ENCODE assay signal across 13 cellular contexts in genomic region chr11:7538023-7538422, GRCh38. TPM values are rescaled to one million over a fixed set of nuclear protein-coding genes. Genes with fewer than 3 reads are reported as not detected.
DNase-seq lines count a peak whose midpoint lies in the region; ATAC-seq, FAIRE-seq and TF ChIP-seq lines count a peak whose summit lies in the region.
"Had no signal": no experiment of that assay in that cellular context is flagged by ENCODE, and none has a peak within 500 bp of the region (broad histone marks: within the 10 kb centered on the region; RNA-seq: fewer than 3 reads in every experiment).

No MANE protein-coding gene starts in this region.

- H3K36me3 ChIP-seq in GM12878 (ENCODE audit: control insufficient read depth in 2 of 2, insufficient read depth in 2 of 2, low read length in 1 of 2): peaks cover 0 to 8% of the 10 kb centered on the region in 2 experiments; a peak in 1 of 4 replicates
- no peaks in the 10 kb centered on the region for H3K36me3 ChIP-seq in mucosa of descending colon (ENCODE audit: low read depth)
- H3K36me3 ChIP-seq in vagina: no peaks in the 10 kb centered on the region

- no peak for TF ChIP-seq EP300 in GM12878 (IDR thresholded peaks at IDR 0.05; ENCODE audit: borderline replicate concordance in 1 of 2, control insufficient read depth in 1 of 2, low read depth in 2 of 2, low read length in 2 of 2)

- H3K4me3 ChIP-seq in GM12878: no peak overlapping the region
- H3K4me3 ChIP-seq in mucosa of descending colon: no peak overlapping the region
- peak overlapping the region in 1 of 2 donors; percentile 7 for H3K4me3 ChIP-seq in vagina
- H3K4me3 ChIP-seq: body of pancreas had no signal

- WGBS in GM12878 (ENCODE audit: insufficient coverage, insufficient replicate concordance, low lambda C conversion rate, missing lambda C conversion rate): 68% methylated on average over 8 of the region's 8 CpGs

- no peak overlapping the region for H3K4me3 Mint-ChIP-seq in activated naive CD4-positive, alpha-beta T cell treated with anti-CD3 and anti-CD28 coated beads for 36 hours

- no peak overlapping the region for H2AFZ ChIP-seq in GM12878 (ENCODE audit: control insufficient read depth, low read depth, low read length)

- no peaks in the 10 kb centered on the region for H3K36me3 Mint-ChIP-seq in activated naive CD4-positive, alpha-beta T cell treated with anti-CD3 and anti-CD28 coated beads for 36 hours (ENCODE audit: low read depth)

- peak; percentile 65 for DNase-seq in activated naive CD4-positive, alpha-beta T cell treated with anti-CD3 and anti-CD28 coated beads for 36 hours
- DNase-seq in activated naive CD4-positive, alpha-beta T cell (lab: John Stamatoyannopoulos, UW): no peak
- DNase-seq in GM12878 (ENCODE audit: low read depth, low spot score) (no peak), mucosa of descending colon (peak in 1 of 3 donors; percentile 38), vagina (ENCODE audit: extremely low spot score in 2 of 2) (no peak), HEK293T (ENCODE audit: extremely low spot score) (no peak), inferior parietal cortex (ENCODE audit: extremely low spot score) (no peak), NCI-H446 (lab: John Stamatoyannopoulos, UW) (no peak)
- DNase-seq: IMR-90, NCI-H187 had no signal

- 0 out of 6 replicates have a peak, but pooled peaks of 1 of the 3 experiments have one; percentile 6 for TF ChIP-seq CTCF in GM12878 (IDR thresholded peaks at IDR 0.05 in 2 of 3, conservative IDR thresholded peaks at IDR 0.05 in 1 of 3; ENCODE audit: control insufficient read depth in 2 of 3, extremely low read depth in 1 of 3, insufficient read depth in 1 of 3, low read depth in 3 of 3, low read length in 3 of 3)
- TF ChIP-seq CTCF in mucosa of descending colon (IDR thresholded peaks at IDR 0.05): no peak
- TF ChIP-seq CTCF in vagina (IDR thresholded peaks at IDR 0.05): peak in 1 of 3 experiments; percentile 14

- peak overlapping the region; percentile 23 for H3K4me2 ChIP-seq in GM12878 (ENCODE audit: control insufficient read depth, insufficient read depth)

- H3K27me3 Mint-ChIP-seq in activated naive CD4-positive, alpha-beta T cell treated with anti-CD3 and anti-CD28 coated beads for 36 hours (ENCODE audit: low read depth): no peaks in the 10 kb centered on the region

- peak; percentile 47; the same call in 1 of the 2 replicates for TF ChIP-seq RAD21 in GM12878 (IDR thresholded peaks at IDR 0.05; ENCODE audit: insufficient read depth, low read depth, low read length)

- CTCF ChIA-PET in activated naive CD4-positive, alpha-beta T cell treated with anti-CD3 and anti-CD28 coated beads for 36 hours (lab: Charles Lee): interaction anchor here (1.6 to 1.9 kb wide), 2 partner anchors 10 to 25 kb away, joined by 6 to 10 read pairs; partner anchors contain the start of gene PPFIBP2
- CTCF ChIA-PET in GM12878 (lab: Yijun Ruan, JAX): interaction anchor here (1.1 to 1.8 kb wide), 5 partner anchors 10 to 101 kb away, joined by 3 to 7 read pairs (median 5); partner anchors contain the start of gene PPFIBP2
- CTCF ChIA-PET in HEK293T (lab: Yijun Ruan, JAX): interaction anchor here (0.8 kb wide), 1 partner anchor 12 kb away, joined by 4 read pairs; no protein-coding TSS in a partner anchor

- SMC1A ChIA-PET in GM12878 (lab: Charles Lee; ENCODE audit: uncharacterized antibody, unreplicated experiment): interaction anchor here (4.2 kb wide), 1 partner anchor 16 kb away, joined by 21 read pairs; no protein-coding TSS in a partner anchor

- in situ Hi-C loops in GM12878 (cut with MboI): no loop called here

- no TSS peak for BruUV-seq in GM12878 (replicated peaks; lab: Mats Ljungman, UMichigan)

- TF ChIP-seq POLR2A in GM12878 (IDR thresholded peaks at IDR 0.05; ENCODE audit: low read depth, low read length) (no peak), vagina (IDR thresholded peaks at IDR 0.05) (no peak)

- POLR2A ChIA-PET in GM12878 (lab: Charles Lee) (interaction anchor here (0.6 to 1.2 kb wide), 2 partner anchors 17 to 1785 kb away, joined by 3 to 6 read pairs; no protein-coding TSS in a partner anchor), HEK293T (lab: Yijun Ruan, JAX) (no interaction called here)

- FAIRE-seq in GM12878 (lab: Jason Lieb, UNC): no peak
- FAIRE-seq: G401.6 had no signal

- no peaks in the 10 kb centered on the region for H3K9me3 Mint-ChIP-seq in activated naive CD4-positive, alpha-beta T cell treated with anti-CD3 and anti-CD28 coated beads for 36 hours

- peak overlapping the region; percentile 44 for H3K27ac Mint-ChIP-seq in activated naive CD4-positive, alpha-beta T cell treated with anti-CD3 and anti-CD28 coated beads for 36 hours

- ATAC-seq in GM12878 (no peak), mucosa of descending colon (peak; percentile 5)
- ATAC-seq: body of pancreas had no signal

- peaks cover 86% of the 10 kb centered on the region for H3K79me2 ChIP-seq in GM12878 (ENCODE audit: control insufficient read depth, insufficient read depth, low read length)

- H4K20me1 ChIP-seq in GM12878 (ENCODE audit: control insufficient read depth, insufficient read depth): no peaks in the 10 kb centered on the region

- H3K9me3 ChIP-seq in GM12878 (replicated peaks; ENCODE audit: control insufficient read depth, insufficient read depth, low read length) (no peaks in the 10 kb centered on the region; the same call in 2 of the 3 replicates), mucosa of descending colon (no peaks in the 10 kb centered on the region), vagina (no peaks in the 10 kb centered on the region)
- H3K9me3 ChIP-seq: body of pancreas had no signal

- H3K4me1 Mint-ChIP-seq in activated naive CD4-positive, alpha-beta T cell treated with anti-CD3 and anti-CD28 coated beads for 36 hours (ENCODE audit: low read depth): peaks cover 72% of the 10 kb centered on the region

- H3K9ac ChIP-seq in GM12878 (ENCODE audit: control insufficient read depth, insufficient read depth, low read length): peak overlapping the region; percentile 16; the same call in 1 of the 2 replicates

- intact Hi-C loops in activated naive CD4-positive, alpha-beta T cell treated with anti-CD3 and anti-CD28 coated beads for 36 hours (cut with micrococcal nuclease): loop anchor here (1.0 to 2.0 kb wide), 2 partner anchors 17 to 25 kb away; partner anchors contain the start of gene PPFIBP2
- intact Hi-C loops in GM12878 (cut with micrococcal nuclease; ENCODE audit: unreplicated experiment) (no loop called here), mucosa of descending colon (cut with DNase I, micrococcal nuclease) (no loop called here), vagina (cut with DNase I) (no loop called here)

- H3K4me1 ChIP-seq in GM12878 (ENCODE audit: control insufficient read depth, insufficient read depth, low read length): peaks cover 55% of the 10 kb centered on the region
- H3K4me1 ChIP-seq in mucosa of descending colon (ENCODE audit: low read depth): no peaks in the 10 kb centered on the region
- peaks cover 51% of the 10 kb centered on the region for H3K4me1 ChIP-seq in vagina

- H3K27ac ChIP-seq in GM12878 (ENCODE audit: control insufficient read depth, insufficient read depth) (peak overlapping the region; percentile 33), vagina (peak overlapping the region; percentile 66)
- H3K27ac ChIP-seq: body of pancreas had no signal

- no peaks in the 10 kb centered on the region for H3K27me3 ChIP-seq in GM12878 (replicated peaks in 1 of 2; ENCODE audit: control insufficient read depth in 2 of 2, insufficient read depth in 2 of 2, low read length in 1 of 2)
- H3K27me3 ChIP-seq in vagina: no peaks in the 10 kb centered on the region
- H3K27me3 ChIP-seq: body of pancreas had no signal

- RAD21 ChIA-PET in GM12878 (lab: Charles Lee; ENCODE audit: unreplicated experiment): no interaction called here

RNA-seq across cellular contexts. Expression of gene PPFIBP2, which starts 24.2 kb away (rescaled TPM):
- 10 to 100 TPM; 22.2 to 26.1 TPM for total RNA-seq in activated naive CD4-positive, alpha-beta T cell treated with anti-CD3 and anti-CD28 coated beads for 36 hours
- 230 and 231 TPM in 2 replicates for total RNA-seq in GM12878 (2013; cell fraction: nucleolus; rRNA removed)
- total RNA-seq in GM12878 (2014; rRNA removed) (41.2 and 44.3 TPM in 2 replicates), GM12878 (2014; rRNA removed; fragmentation: Illumina TruSeq; extraction: Trizol) (48.6 and 54.1 TPM in 2 replicates), GM12878 (2021) (45.2 and 52.5 TPM in 2 replicates), mucosa of descending colon (10 to 100 TPM; 40.1 to 83.5 (median 69.2) TPM), vagina (48.1 TPM)
- 26.0 TPM for polyA plus RNA-seq in GM12878 (2011; ENCODE audit: low read depth)
- polyA plus RNA-seq in GM12878 (2011; rRNA removed) (48.1 and 49.6 TPM in 2 replicates), GM12878 (2014; fragmentation: Illumina TruSeq; extraction: Trizol) (56.3 and 69.7 TPM in 2 replicates), GM12878 (2014; fragmentation: Nextera tagmentation; extraction: Ambion mirVana) (10 to 100 TPM; 17.3 to 22.3 TPM), GM12878 (2014; rRNA removed) (30.7 and 37.3 TPM in 2 replicates), GM12878 (2016; fragmentation: Nextera tagmentation; extraction: Ambion mirVana) (10 to 100 TPM; 28.1 to 35.7 TPM)
- 40.3 and 54.5 TPM in 2 replicates for polyA plus RNA-seq in GM12878 (2011; cell fraction: cytosol; rRNA removed)
- 107 and 148 TPM in 2 replicates for polyA plus RNA-seq in GM12878 (2011; cell fraction: nucleus; rRNA removed)
- 37.0 and 41.9 TPM in 2 replicates for polyA plus RNA-seq in GM12878 (2012)
- polyA minus RNA-seq in GM12878 (2011; rRNA and poly(A)+ RNA removed): 91.7 and 108 TPM in 2 replicates
- polyA minus RNA-seq in GM12878 (2011; cell fraction: cytosol; rRNA and poly(A)+ RNA removed): 24.9 and 39.3 TPM in 2 replicates
- polyA minus RNA-seq in GM12878 (2011; cell fraction: nucleus; rRNA and poly(A)+ RNA removed): 61.4 and 92.7 TPM in 2 replicates
- polyA plus RNA-seq: neural cell had no signal

RNA-seq across cellular contexts. Expression of gene OLFML1, which starts 52.7 kb away (rescaled TPM):
- not detected for total RNA-seq in activated naive CD4-positive, alpha-beta T cell treated with anti-CD3 and anti-CD28 coated beads for 36 hours
- not detected in 2 replicates for total RNA-seq in GM12878 (2013; cell fraction: nucleolus; rRNA removed)
- total RNA-seq in GM12878 (2014; rRNA removed) (not detected in 2 replicates), GM12878 (2014; rRNA removed; fragmentation: Illumina TruSeq; extraction: Trizol) (not detected in 2 replicates), GM12878 (2021) (not detected in 2 replicates), mucosa of descending colon (10 to 100 TPM in 1 of 3 donors, 1 to 10 TPM in 2; 2.1 to 11.2 (median 5.2) TPM), vagina (11.5 TPM)
- 0.37 TPM for polyA plus RNA-seq in GM12878 (2011; ENCODE audit: low read depth)
- polyA plus RNA-seq in GM12878 (2011; rRNA removed) (not detected in 2 replicates), GM12878 (2014; fragmentation: Illumina TruSeq; extraction: Trizol) (not detected in 2 replicates), GM12878 (2014; fragmentation: Nextera tagmentation; extraction: Ambion mirVana) (under 1 TPM; 0.04 to 0.06 TPM), GM12878 (2014; rRNA removed) (not detected in 2 replicates), GM12878 (2016; fragmentation: Nextera tagmentation; extraction: Ambion mirVana) (under 1 TPM; 0.35 to 0.71 TPM)
- not detected in 2 replicates for polyA plus RNA-seq in GM12878 (2011; cell fraction: cytosol; rRNA removed)
- not detected in 2 replicates for polyA plus RNA-seq in GM12878 (2011; cell fraction: nucleus; rRNA removed)
- 0.09 and 0.15 TPM in 2 replicates for polyA plus RNA-seq in GM12878 (2012)
- polyA minus RNA-seq in GM12878 (2011; rRNA and poly(A)+ RNA removed): not detected in 2 replicates
- not detected in 2 replicates for polyA minus RNA-seq in GM12878 (2011; cell fraction: cytosol; rRNA and poly(A)+ RNA removed)
- not detected in 2 replicates for polyA minus RNA-seq in GM12878 (2011; cell fraction: nucleus; rRNA and poly(A)+ RNA removed)
- polyA plus RNA-seq: neural cell had no signal
